8 cellular contexts compared by ENCODE assay signal in genomic region chr19:3243851-3244700, GRCh38. TPM values are rescaled to one million over a fixed set of nuclear protein-coding genes. Genes with fewer than 3 reads are reported as not detected.
DNase-seq lines count a peak whose midpoint lies in the region; ATAC-seq and TF ChIP-seq lines count a peak whose summit lies in the region.

No MANE protein-coding gene starts in this region.

- TF ChIP-seq CTCF in GM12865 (IDR thresholded peaks at IDR 0.05; ENCODE audit: insufficient read depth, low read depth, low read length, missing control alignments) (no peak), OCI-LY7 (conservative IDR thresholded peaks at IDR 0.05; ENCODE audit: low read length) (no peak), gastroesophageal sphincter (IDR thresholded peaks at IDR 0.05) (no peak)

- ATAC-seq in GM18870 (IDR thresholded peaks at IDR 0.05; ENCODE audit: unreplicated experiment) (no peak), gastroesophageal sphincter (no peak), GM19455 (IDR thresholded peaks at IDR 0.05; ENCODE audit: unreplicated experiment) (no peak)

- H3K4me3 ChIP-seq in GM12865 (ENCODE audit: low read depth, low read length), result no peak overlapping the region
- H3K4me3 ChIP-seq in OCI-LY7 (ENCODE audit: low read depth, low read length, poor library complexity, severe bottlenecking), result no peak overlapping the region
- H3K4me3 ChIP-seq in gastroesophageal sphincter, result no peak overlapping the region

- H3K27ac ChIP-seq in OCI-LY7 (ENCODE audit: low read depth, low read length, poor library complexity, severe bottlenecking) (no peak overlapping the region), gastroesophageal sphincter (no peak overlapping the region)

- no peak overlapping the region for H3K4me2 ChIP-seq in OCI-LY7 (ENCODE audit: low read length)

- H2AFZ ChIP-seq in OCI-LY7 (ENCODE audit: low read length), result no peak overlapping the region

- WGBS in gastroesophageal sphincter (ENCODE audit: low coverage in 1 of 2), 2 donors, result 17 to 32% methylated on average over 13 to 20 of the region's 20 CpGs

- H4K20me1 ChIP-seq in OCI-LY7 (ENCODE audit: insufficient read depth, low read length), result no peaks in the 10 kb centered on the region

- no peak for TF ChIP-seq EP300 in gastroesophageal sphincter (IDR thresholded peaks at IDR 0.05)

- H3K36me3 ChIP-seq in OCI-LY7 (ENCODE audit: insufficient read depth, low read length) (no peaks in the 10 kb centered on the region), gastroesophageal sphincter (no peaks in the 10 kb centered on the region)

- BruUV-seq in OCI-LY7 (replicated peaks; lab: Mats Ljungman, UMichigan), result no TSS peak

- DNase-seq in GM12865 (ENCODE audit: low read depth) (peak; percentile 52), OCI-LY7 (ENCODE audit: low spot score) (peak; percentile 37), left kidney (ENCODE audit: low read depth, low spot score) (peak; percentile 92), HuH-7 (ENCODE audit: low spot score) (no peak)
- peak; percentile 49 for DNase-seq in activated naive CD4-positive, alpha-beta T cell treated with anti-CD3 and anti-CD28 coated beads, Interleukin-2, amount 50 U/mL, for 16 hours

- CTCF ChIA-PET in OCI-LY7 (lab: Charles Lee; ENCODE audit: unreplicated experiment), result no interaction called here

- H3K9me2 ChIP-seq in OCI-LY7 (ENCODE audit: insufficient read depth, low read length), result no peaks in the 10 kb centered on the region

- H3K4me1 ChIP-seq in OCI-LY7 (ENCODE audit: insufficient read depth, low read length, poor library complexity, severe bottlenecking) (no peaks in the 10 kb centered on the region), gastroesophageal sphincter (no peaks in the 10 kb centered on the region)

- POLR2A ChIA-PET in OCI-LY7 (lab: Charles Lee), result no interaction called here

- no peak for TF ChIP-seq POLR2A in gastroesophageal sphincter (IDR thresholded peaks at IDR 0.05)

- H3K9me3 ChIP-seq in OCI-LY7 (ENCODE audit: low read length) (no peaks in the 10 kb centered on the region), gastroesophageal sphincter (no peaks in the 10 kb centered on the region)

- intact Hi-C loops in OCI-LY7 (cut with micrococcal nuclease; ENCODE audit: unreplicated experiment), result no loop called here

- no peaks in the 10 kb centered on the region for H3K79me2 ChIP-seq in OCI-LY7 (ENCODE audit: insufficient read depth, low read depth, low read length)

- H3K27me3 ChIP-seq in gastroesophageal sphincter, result peaks cover 64% of the 10 kb centered on the region

RNA-seq across cellular contexts. Expression of gene CELF5, which starts 19.6 kb away (rescaled TPM):
- 0.13 TPM in 1 of 2 replicates, not detected in the other for total RNA-seq in OCI-LY7 (2014; rRNA removed; shearing (Covaris generic))
- not detected in 2 replicates for total RNA-seq in OCI-LY7 (2022)
- not detected for total RNA-seq in gastroesophageal sphincter

RNA-seq across cellular contexts. Expression of gene NCLN, which starts 58.3 kb away (rescaled TPM):
- 33.2 and 49.2 TPM in 2 replicates for total RNA-seq in OCI-LY7 (2014; rRNA removed; shearing (Covaris generic))
- total RNA-seq in OCI-LY7 (2022) (52.7 and 61.9 TPM in 2 replicates), gastroesophageal sphincter (10 to 100 TPM; 18.0 to 42.3 (median 29.2) TPM)
